15 cellular contexts compared by ENCODE assay signal in genomic region chr12:129607293-129607692, GRCh38.
DNase-seq lines count a peak whose midpoint lies in the region; ATAC-seq and TF ChIP-seq lines count a peak whose summit lies in the region.
"Had no signal": no experiment of that assay in that cellular context is flagged by ENCODE, and none has a peak within 500 bp of the region (broad histone marks: within the 10 kb centered on the region; RNA-seq: fewer than 3 reads in every experiment).

No MANE protein-coding gene starts in this region.

- peak; percentile 91 for DNase-seq in Caki2 (ENCODE audit: low read depth)
- no peak for DNase-seq in RWPE2 (ENCODE audit: low spot score)
- DNase-seq in hepatocyte (ENCODE audit: low spot score): peak; percentile 25
- DNase-seq in non-pigmented ciliary epithelial cell (ENCODE audit: low read depth): peak; percentile 70
- DNase-seq in HuH-7.5 (ENCODE audit: low spot score): no peak
- DNase-seq in activated naive CD4-positive, alpha-beta T cell treated with anti-CD3 and anti-CD28 coated beads, Interleukin-2, amount 50 U/mL, for 16 hours: no peak
- no peak for DNase-seq in NCI-H524 (lab: John Stamatoyannopoulos, UW)
- DNase-seq: activated CD4-positive, alpha-beta T cell treated with anti-CD3 and anti-CD28 coated beads, Interleukin-2, amount 50 U/mL, for 48 hours; Caco-2; glutamatergic neuron; NCI-H1930; NCI-H774 had no signal

- H3K27ac ChIP-seq in RWPE2 (ENCODE audit: poor library complexity, severe bottlenecking) (no peak overlapping the region), hepatocyte (peak overlapping the region; percentile 65)
- H3K27ac ChIP-seq: cardiac muscle cell, neutrophil had no signal

- peaks cover 4% of the 10 kb centered on the region for H3K4me1 ChIP-seq in RWPE2 (ENCODE audit: insufficient read depth, poor library complexity, severe bottlenecking)
- H3K4me1 ChIP-seq in hepatocyte (ENCODE audit: insufficient read depth): peaks cover 24% of the 10 kb centered on the region
- H3K4me1 ChIP-seq: Caco-2 had no signal

- in situ Hi-C loops in Caki2 (cut with HindIII; ENCODE audit: low pct_unique_long_range_greater_than_20kb, low sequenced_read_pairs): no loop called here

- 43% methylated on average over 6 of the region's 6 CpGs for WGBS in hepatocyte (ENCODE audit: low lambda C conversion rate, missing lambda C conversion rate)

- H3K9me3 ChIP-seq in RWPE2 (ENCODE audit: severe bottlenecking) (no peaks in the 10 kb centered on the region), hepatocyte (ENCODE audit: low read depth) (peaks cover 3% of the 10 kb centered on the region)
- H3K9me3 ChIP-seq: Caco-2, neutrophil had no signal

- H3K4me3 ChIP-seq in RWPE2 (ENCODE audit: severe bottlenecking) (no peak overlapping the region), hepatocyte (no peak overlapping the region)
- H3K4me3 ChIP-seq: cardiac muscle cell had no signal

- H4K20me1 ChIP-seq in hepatocyte (ENCODE audit: insufficient read depth, poor library complexity, severe bottlenecking): no peaks in the 10 kb centered on the region

- H2AFZ ChIP-seq in hepatocyte: no peak overlapping the region

- TF ChIP-seq CTCF in RWPE2 (IDR thresholded peaks at IDR 0.05; ENCODE audit: poor library complexity, severe bottlenecking): no peak
- TF ChIP-seq CTCF in hepatocyte (IDR thresholded peaks at IDR 0.05; ENCODE audit: poor library complexity): no peak

- H3K9me2 ChIP-seq in hepatocyte (replicated peaks; ENCODE audit: insufficient read depth): no peaks in the 10 kb centered on the region

- H3K79me2 ChIP-seq in hepatocyte: no peaks in the 10 kb centered on the region

- H3K36me3 ChIP-seq in RWPE2 (ENCODE audit: low read depth) (no peaks in the 10 kb centered on the region), hepatocyte (replicated peaks; ENCODE audit: insufficient read depth, low read depth) (no peaks in the 10 kb centered on the region)
- H3K36me3 ChIP-seq: cardiac muscle cell, neutrophil had no signal

- H3K27me3 ChIP-seq in RWPE2 (ENCODE audit: insufficient read depth, poor library complexity, severe bottlenecking) (no peaks in the 10 kb centered on the region), hepatocyte (no peaks in the 10 kb centered on the region)
- H3K27me3 ChIP-seq: cardiac muscle cell, neutrophil had no signal

- no peak overlapping the region for H3K4me2 ChIP-seq in hepatocyte

- ATAC-seq in RWPE2 (ENCODE audit: low read depth) (peak; percentile 94), HG02763 (IDR thresholded peaks at IDR 0.05; ENCODE audit: unreplicated experiment) (no peak)

Comparison
In these comparisons a context has a peak if more than half of its experiments do, and no peak if none do; other contexts are left out.
1. DNase-seq: peak in Caki2 (single experiment), hepatocyte (single experiment) and non-pigmented ciliary epithelial cell (single experiment); none in RWPE2 (single experiment), HuH-7.5 (single experiment), activated naive CD4-positive, alpha-beta T cell treated with anti-CD3 and anti-CD28 coated beads, Interleukin-2, amount 50 U/mL, for 16 hours (single experiment) and NCI-H524 (0 of 2).